ENCODE assay signal across 1 cellular context in the genomic region with DNA sequence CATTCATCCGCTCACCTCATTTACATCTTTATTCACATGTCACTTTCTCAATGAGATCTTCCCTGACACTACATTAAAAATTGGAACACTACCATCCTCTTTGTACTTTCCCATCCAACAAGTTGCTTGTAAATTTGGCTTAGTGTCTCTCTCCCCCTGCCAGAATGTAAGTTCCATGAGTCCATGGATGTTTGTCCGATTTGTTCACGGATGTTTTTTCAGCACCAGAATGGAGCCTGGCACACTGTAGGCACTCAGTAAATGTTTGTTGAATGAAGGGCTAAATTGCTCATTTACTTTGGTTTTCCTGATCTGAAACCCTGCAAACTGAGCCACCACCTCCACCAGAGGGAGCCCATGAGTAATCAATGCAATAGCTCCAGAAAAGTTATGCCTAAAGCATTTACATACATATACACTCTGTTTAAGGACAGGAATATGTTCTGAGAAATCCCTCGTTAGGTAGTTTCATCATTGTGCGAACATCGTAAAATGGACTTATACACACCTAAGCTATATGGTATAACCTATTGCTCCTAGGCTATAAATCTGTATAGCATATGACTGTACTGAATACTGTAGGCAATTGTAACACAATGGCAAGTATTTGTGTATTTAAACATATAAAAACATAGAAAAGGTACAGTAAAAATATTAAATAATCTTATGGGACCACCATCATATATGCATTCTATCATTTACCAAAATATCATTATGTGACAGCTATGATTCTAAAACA.
TF ChIP-seq lines count a peak whose summit lies in the region.

No MANE protein-coding gene starts in this region.

TF ChIP-seq in HEK293, 187 proteins besides CTCF, POLR2A, EP300 and RAD21 (continued from another document):
- TF ChIP-seq ZBTB44 (tag by site-specific recombination; IDR thresholded peaks at IDR 0.05) (peak; percentile 43; the same call in 1 of the 2 replicates), MZF1 (tag by site-specific recombination; IDR thresholded peaks at IDR 0.05; ENCODE audit: borderline replicate concordance) (no peak), ZFP37 (tag by site-specific recombination; IDR thresholded peaks at IDR 0.05) (no peak), PRDM4 (tag by site-specific recombination; IDR thresholded peaks at IDR 0.05) (no peak), ZNF184 (tag by site-specific recombination; IDR thresholded peaks at IDR 0.05) (0 out of 2 replicates have a peak, but pooled peaks have one; percentile 9), GLI2 (tag by site-specific recombination; IDR thresholded peaks at IDR 0.05; ENCODE audit: borderline replicate concordance, low read depth) (no peak), ZNF202 (tag by site-specific recombination; IDR thresholded peaks at IDR 0.05; ENCODE audit: borderline replicate concordance) (no peak), ZBTB17 (tag by site-specific recombination; IDR thresholded peaks at IDR 0.05) (peak; percentile 81; the same call in 1 of the 2 replicates), ZNF629 (tag by site-specific recombination; IDR thresholded peaks at IDR 0.05) (no peak), ZSCAN16 (tag by site-specific recombination; IDR thresholded peaks at IDR 0.05) (no peak)
- TF ChIP-seq, protein P1, sequence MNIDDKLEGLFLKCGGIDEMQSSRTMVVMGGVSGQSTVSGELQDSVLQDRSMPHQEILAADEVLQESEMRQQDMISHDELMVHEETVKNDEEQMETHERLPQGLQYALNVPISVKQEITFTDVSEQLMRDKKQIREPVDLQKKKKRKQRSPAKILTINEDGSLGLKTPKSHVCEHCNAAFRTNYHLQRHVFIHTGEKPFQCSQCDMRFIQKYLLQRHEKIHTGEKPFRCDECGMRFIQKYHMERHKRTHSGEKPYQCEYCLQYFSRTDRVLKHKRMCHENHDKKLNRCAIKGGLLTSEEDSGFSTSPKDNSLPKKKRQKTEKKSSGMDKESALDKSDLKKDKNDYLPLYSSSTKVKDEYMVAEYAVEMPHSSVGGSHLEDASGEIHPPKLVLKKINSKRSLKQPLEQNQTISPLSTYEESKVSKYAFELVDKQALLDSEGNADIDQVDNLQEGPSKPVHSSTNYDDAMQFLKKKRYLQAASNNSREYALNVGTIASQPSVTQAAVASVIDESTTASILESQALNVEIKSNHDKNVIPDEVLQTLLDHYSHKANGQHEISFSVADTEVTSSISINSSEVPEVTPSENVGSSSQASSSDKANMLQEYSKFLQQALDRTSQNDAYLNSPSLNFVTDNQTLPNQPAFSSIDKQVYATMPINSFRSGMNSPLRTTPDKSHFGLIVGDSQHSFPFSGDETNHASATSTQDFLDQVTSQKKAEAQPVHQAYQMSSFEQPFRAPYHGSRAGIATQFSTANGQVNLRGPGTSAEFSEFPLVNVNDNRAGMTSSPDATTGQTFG (tag by site-specific recombination; IDR thresholded peaks at IDR 0.05; ENCODE audit: borderline replicate concordance): no peak
- TF ChIP-seq, protein P2, sequence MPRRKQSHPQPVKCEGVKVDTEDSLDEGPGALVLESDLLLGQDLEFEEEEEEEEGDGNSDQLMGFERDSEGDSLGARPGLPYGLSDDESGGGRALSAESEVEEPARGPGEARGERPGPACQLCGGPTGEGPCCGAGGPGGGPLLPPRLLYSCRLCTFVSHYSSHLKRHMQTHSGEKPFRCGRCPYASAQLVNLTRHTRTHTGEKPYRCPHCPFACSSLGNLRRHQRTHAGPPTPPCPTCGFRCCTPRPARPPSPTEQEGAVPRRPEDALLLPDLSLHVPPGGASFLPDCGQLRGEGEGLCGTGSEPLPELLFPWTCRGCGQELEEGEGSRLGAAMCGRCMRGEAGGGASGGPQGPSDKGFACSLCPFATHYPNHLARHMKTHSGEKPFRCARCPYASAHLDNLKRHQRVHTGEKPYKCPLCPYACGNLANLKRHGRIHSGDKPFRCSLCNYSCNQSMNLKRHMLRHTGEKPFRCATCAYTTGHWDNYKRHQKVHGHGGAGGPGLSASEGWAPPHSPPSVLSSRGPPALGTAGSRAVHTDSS (tag by site-specific recombination; IDR thresholded peaks at IDR 0.05): 0 out of 2 replicates have a peak, but pooled peaks have one; percentile 17
TF ChIP-seq in HEK293: peak in this region for 13.
